Comparison of ENCODE assay signal across 13 cellular contexts in the genomic region with DNA sequence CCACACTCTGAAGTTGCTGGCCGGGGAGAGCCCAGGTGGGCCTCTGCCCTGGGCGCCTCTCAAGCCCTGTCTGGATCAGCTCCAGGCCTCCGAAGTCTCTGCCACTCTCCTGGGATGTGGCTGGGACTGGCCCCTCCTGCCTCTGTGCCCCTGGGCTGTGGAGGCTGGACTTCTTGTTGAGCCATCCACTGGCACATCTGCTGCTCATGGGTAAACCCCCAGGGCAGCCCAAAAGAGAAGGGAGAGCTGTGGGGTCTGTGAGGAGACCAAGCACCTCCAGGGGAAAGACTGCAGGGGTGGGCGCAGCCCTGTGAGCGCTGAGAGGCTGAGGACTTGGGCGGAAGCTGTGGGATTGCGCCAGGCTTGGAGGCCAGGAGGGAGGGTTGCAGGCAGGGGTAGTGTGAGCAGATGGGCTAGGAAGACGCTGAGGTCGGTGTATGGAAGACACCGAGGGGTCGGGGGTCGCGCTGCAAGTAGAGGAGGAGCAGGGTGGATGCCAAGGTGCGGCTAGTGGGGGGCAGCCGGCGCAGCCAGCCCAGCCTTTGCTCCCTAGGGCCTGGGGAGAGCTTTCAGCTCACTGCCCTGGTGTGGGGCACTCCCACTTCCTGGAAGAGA.
DNase-seq lines count a peak whose midpoint lies in the region; ATAC-seq and TF ChIP-seq lines count a peak whose summit lies in the region.
"Had no signal": no experiment of that assay in that cellular context is flagged by ENCODE, and none has a peak within 500 bp of the region (broad histone marks: within the 10 kb centered on the region; RNA-seq: fewer than 3 reads in every experiment).

No MANE protein-coding gene starts in this region.

- TF ChIP-seq EP300 in ovary (IDR thresholded peaks at IDR 0.05): no peak

- H3K36me3 ChIP-seq in ovary: no peaks in the 10 kb centered on the region
- H3K36me3 ChIP-seq: MG63, thoracic aorta had no signal

- intact Hi-C loops in ovary (cut with DNase I): loop anchor here (5.0 to 10.0 kb wide), 4 partner anchors 127 to 300 kb away; no protein-coding TSS in a partner anchor
- intact Hi-C loops in activated T-helper 2 cell treated with anti-CD3 and anti-CD28 coated beads, Interferon-gamma antibody, Interleukin-2, Interleukin-4, amounts not matched to agents 10 μg/mL and 5 μg/mL and 100 μg/mL, durations not matched to agents 14 hours and 24 hours and 36 hours (cut with micrococcal nuclease): loop anchor here (2.0 to 5.0 kb wide), 2 partner anchors 141 to 195 kb away; no protein-coding TSS in a partner anchor

- no peaks in the 10 kb centered on the region for H3K27me3 ChIP-seq in ovary
- H3K27me3 ChIP-seq: MG63 had no signal

- H3K4me1 ChIP-seq in ovary (ENCODE audit: insufficient read depth): peaks cover 6% of the 10 kb centered on the region
- H3K4me1 ChIP-seq: Caco-2 had no signal

- H3K27ac Mint-ChIP-seq in activated CD8-positive, alpha-beta memory T cell treated with anti-CD3 and anti-CD28 coated beads, Interleukin-2, amount 10 ng/mL, durations not matched to agents 7 days and 5 days: peak overlapping the region; percentile 18
- H3K27ac Mint-ChIP-seq in activated T-helper 2 cell treated with anti-CD3 and anti-CD28 coated beads, Interferon-gamma antibody, Interleukin-2, Interleukin-4, amounts not matched to agents 10 μg/mL and 5 μg/mL and 100 μg/mL, durations not matched to agents 14 hours and 24 hours and 36 hours: no peak overlapping the region
- H3K27ac Mint-ChIP-seq: GM23338 had no signal

- ATAC-seq in activated CD8-positive, alpha-beta memory T cell treated with anti-CD3 and anti-CD28 coated beads, Interleukin-2, amount 10 ng/mL, durations not matched to agents 7 days and 5 days: peak; percentile 12

- H3K9me3 ChIP-seq in ovary: no peaks in the 10 kb centered on the region
- H3K9me3 ChIP-seq: Caco-2, MG63, mucosa of descending colon, thoracic aorta had no signal

- TF ChIP-seq CTCF in GM10266 (IDR thresholded peaks at IDR 0.05; ENCODE audit: control insufficient read depth, insufficient read depth, low read depth, missing control alignments) (no peak), ovary (IDR thresholded peaks at IDR 0.05) (no peak)

- peak; percentile 0 for DNase-seq in NOMO-1 treated with dmso at 0.1 percent for 144 hours (lab: John Stamatoyannopoulos, UW; ENCODE audit: unreplicated experiment)
- DNase-seq in NOMO-1 treated with DMSO at 0.1 percent for 48 hours (lab: John Stamatoyannopoulos, UW; ENCODE audit: unreplicated experiment): no peak
- peak; percentile 23 for DNase-seq in GM10266 (ENCODE audit: extremely low spot score)
- peak; percentile 37 for DNase-seq in activated CD8-positive, alpha-beta memory T cell treated with anti-CD3 and anti-CD28 coated beads, Interleukin-2, amount 10 ng/mL, durations not matched to agents 7 days and 5 days
- peak in 3 of 5 donors; percentile 5 to 14 (median 7) for DNase-seq in ovary
- DNase-seq in amniotic stem cell (lab: John Stamatoyannopoulos, UW): no peak
- DNase-seq in activated T-helper 2 cell treated with anti-CD3 and anti-CD28 coated beads, Interferon-gamma antibody, Interleukin-2, Interleukin-4, amounts not matched to agents 10 μg/mL and 5 μg/mL and 100 μg/mL, durations not matched to agents 14 hours and 24 hours and 36 hours (ENCODE audit: low spot score): no peak
- DNase-seq in ecto neural progenitor cell (ENCODE audit: low spot score): no peak

- CTCF ChIA-PET in activated CD8-positive, alpha-beta memory T cell treated with anti-CD3 and anti-CD28 coated beads, Interleukin-2, amount 10 ng/mL, durations not matched to agents 7 days and 5 days (lab: Charles Lee): interaction anchor here (0.9 to 2.7 kb wide), 14 partner anchors 12 to 347 kb away, joined by 3 to 16 read pairs (median 4); no protein-coding TSS in a partner anchor

- WGBS in ovary, 3 donors: 82 to 85% (median 83%) methylated on average over 16 of the region's 16 CpGs

- H3K4me1 Mint-ChIP-seq in activated CD8-positive, alpha-beta memory T cell treated with anti-CD3 and anti-CD28 coated beads, Interleukin-2, amount 10 ng/mL, durations not matched to agents 7 days and 5 days: peaks cover 8% of the 10 kb centered on the region
- H3K4me1 Mint-ChIP-seq in activated T-helper 2 cell treated with anti-CD3 and anti-CD28 coated beads, Interferon-gamma antibody, Interleukin-2, Interleukin-4, amounts not matched to agents 10 μg/mL and 5 μg/mL and 100 μg/mL, durations not matched to agents 14 hours and 24 hours and 36 hours (ENCODE audit: low read depth): no peaks in the 10 kb centered on the region

- H3K36me3 Mint-ChIP-seq in activated CD8-positive, alpha-beta memory T cell treated with anti-CD3 and anti-CD28 coated beads, Interleukin-2, amount 10 ng/mL, durations not matched to agents 7 days and 5 days: no peaks in the 10 kb centered on the region
- no peaks in the 10 kb centered on the region for H3K36me3 Mint-ChIP-seq in activated T-helper 2 cell treated with anti-CD3 and anti-CD28 coated beads, Interferon-gamma antibody, Interleukin-2, Interleukin-4, amounts not matched to agents 10 μg/mL and 5 μg/mL and 100 μg/mL, durations not matched to agents 14 hours and 24 hours and 36 hours (ENCODE audit: low read depth)

- H3K27ac ChIP-seq in ovary: no peak overlapping the region
- H3K27ac ChIP-seq: thoracic aorta had no signal

- no peak for TF ChIP-seq POLR2A in ovary (IDR thresholded peaks at IDR 0.05)

- H3K4me3 Mint-ChIP-seq in activated CD8-positive, alpha-beta memory T cell treated with anti-CD3 and anti-CD28 coated beads, Interleukin-2, amount 10 ng/mL, durations not matched to agents 7 days and 5 days: no peak overlapping the region
- H3K4me3 Mint-ChIP-seq in activated T-helper 2 cell treated with anti-CD3 and anti-CD28 coated beads, Interferon-gamma antibody, Interleukin-2, Interleukin-4, amounts not matched to agents 10 μg/mL and 5 μg/mL and 100 μg/mL, durations not matched to agents 14 hours and 24 hours and 36 hours (ENCODE audit: low read depth): no peak overlapping the region
- H3K4me3 Mint-ChIP-seq: GM23338 had no signal

- H3K4me3 ChIP-seq in ovary: no peak overlapping the region
- H3K4me3 ChIP-seq: GM23338, MG63, mucosa of descending colon, thoracic aorta had no signal

- H3K27me3 Mint-ChIP-seq in activated CD8-positive, alpha-beta memory T cell treated with anti-CD3 and anti-CD28 coated beads, Interleukin-2, amount 10 ng/mL, durations not matched to agents 7 days and 5 days: peaks cover 4% of the 10 kb centered on the region
- H3K27me3 Mint-ChIP-seq in activated T-helper 2 cell treated with anti-CD3 and anti-CD28 coated beads, Interferon-gamma antibody, Interleukin-2, Interleukin-4, amounts not matched to agents 10 μg/mL and 5 μg/mL and 100 μg/mL, durations not matched to agents 14 hours and 24 hours and 36 hours (ENCODE audit: low read depth): no peaks in the 10 kb centered on the region

- H3K9me3 Mint-ChIP-seq in activated CD8-positive, alpha-beta memory T cell treated with anti-CD3 and anti-CD28 coated beads, Interleukin-2, amount 10 ng/mL, durations not matched to agents 7 days and 5 days (ENCODE audit: low read depth): no peaks in the 10 kb centered on the region
- H3K9me3 Mint-ChIP-seq in activated T-helper 2 cell treated with anti-CD3 and anti-CD28 coated beads, Interferon-gamma antibody, Interleukin-2, Interleukin-4, amounts not matched to agents 10 μg/mL and 5 μg/mL and 100 μg/mL, durations not matched to agents 14 hours and 24 hours and 36 hours: no peaks in the 10 kb centered on the region
- H3K9me3 Mint-ChIP-seq: GM23338 had no signal

Comparison
In these comparisons a context has a peak if more than half of its experiments do, and no peak if none do; other contexts are left out.
1. DNase-seq: peak in NOMO-1 treated with dmso at 0.1 percent for 144 hours (single experiment), GM10266 (single experiment), activated CD8-positive, alpha-beta memory T cell treated with anti-CD3 and anti-CD28 coated beads, Interleukin-2, amount 10 ng/mL, durations not matched to agents 7 days and 5 days (single experiment) and ovary (3 of 5); none in NOMO-1 treated with DMSO at 0.1 percent for 48 hours (single experiment), amniotic stem cell (single experiment), activated T-helper 2 cell treated with anti-CD3 and anti-CD28 coated beads, Interferon-gamma antibody, Interleukin-2, Interleukin-4, amounts not matched to agents 10 μg/mL and 5 μg/mL and 100 μg/mL, durations not matched to agents 14 hours and 24 hours and 36 hours (single experiment) and ecto neural progenitor cell (single experiment).